Comparison of ENCODE assay signal across 10 cellular contexts in genomic region chr5:51960617-51961115, GRCh38.
DNase-seq lines count a peak whose midpoint lies in the region; ATAC-seq and TF ChIP-seq lines count a peak whose summit lies in the region.
"Had no signal": no experiment of that assay in that cellular context is flagged by ENCODE, and none has a peak within 500 bp of the region (broad histone marks: within the 10 kb centered on the region; RNA-seq: fewer than 3 reads in every experiment).

No MANE protein-coding gene starts in this region.

- no peaks in the 10 kb centered on the region for H3K27me3 Mint-ChIP-seq in nephron (ENCODE audit: low read depth)
- no peaks in the 10 kb centered on the region for H3K27me3 Mint-ChIP-seq in T-helper 2 cell treated with Interferon-gamma antibody and Interleukin-4, amounts not matched to agents 5 μg/mL and 100 μg/mL, for 36 hours (ENCODE audit: low read depth)

- no peaks in the 10 kb centered on the region for H3K27me3 ChIP-seq in tibial nerve
- H3K27me3 ChIP-seq: gastroesophageal sphincter had no signal

- TF ChIP-seq EP300 in tibial nerve (IDR thresholded peaks at IDR 0.05): no peak

- no peaks in the 10 kb centered on the region for H3K4me1 Mint-ChIP-seq in nephron
- H3K4me1 Mint-ChIP-seq in T-helper 2 cell treated with Interferon-gamma antibody and Interleukin-4, amounts not matched to agents 5 μg/mL and 100 μg/mL, for 36 hours (ENCODE audit: low read depth): no peaks in the 10 kb centered on the region

- TF ChIP-seq CTCF in GM10266 (IDR thresholded peaks at IDR 0.05; ENCODE audit: control insufficient read depth, insufficient read depth, low read depth, missing control alignments): peak; percentile 41
- no peak for TF ChIP-seq CTCF in NB4 (IDR thresholded peaks at IDR 0.05; ENCODE audit: low read depth, low read length)
- peak; percentile 51 to 67 (median 62) for TF ChIP-seq CTCF in nephron (IDR thresholded peaks at IDR 0.05; ENCODE audit: unreplicated experiment in 3 of 3)
- peak in 1 of 5 experiments; percentile 31 for TF ChIP-seq CTCF in tibial nerve (IDR thresholded peaks at IDR 0.05)

- DNase-seq in GM10266 (ENCODE audit: extremely low spot score): no peak
- peak; percentile 15 for DNase-seq in NB4 (ENCODE audit: low read depth)
- peak; percentile 3 for DNase-seq in amniotic epithelial cell (ENCODE audit: low read depth)
- DNase-seq in tibial nerve (ENCODE audit: low spot score in 2 of 2): no peak
- DNase-seq in stimulated activated CD4-positive, alpha-beta T cell treated with anti-CD3 and anti-CD28 coated beads, Interleukin-4, amount 100 ng/mL, for 24 hours: no peak
- DNase-seq in T-helper 2 cell treated with Interferon-gamma antibody and Interleukin-4, amounts not matched to agents 5 μg/mL and 100 μg/mL, for 36 hours (ENCODE audit: low spot score): no peak

- no peak overlapping the region for H3K27ac ChIP-seq in tibial nerve
- H3K27ac ChIP-seq: gastroesophageal sphincter had no signal

- no peak overlapping the region for H3K27ac Mint-ChIP-seq in nephron
- no peak overlapping the region for H3K27ac Mint-ChIP-seq in T-helper 2 cell treated with Interferon-gamma antibody and Interleukin-4, amounts not matched to agents 5 μg/mL and 100 μg/mL, for 36 hours

- H3K36me3 ChIP-seq in tibial nerve: no peaks in the 10 kb centered on the region
- H3K36me3 ChIP-seq: gastroesophageal sphincter had no signal

- no peaks in the 10 kb centered on the region for H3K36me3 Mint-ChIP-seq in nephron (ENCODE audit: low read depth)
- H3K36me3 Mint-ChIP-seq in T-helper 2 cell treated with Interferon-gamma antibody and Interleukin-4, amounts not matched to agents 5 μg/mL and 100 μg/mL, for 36 hours (ENCODE audit: low read depth): no peaks in the 10 kb centered on the region

- no peaks in the 10 kb centered on the region for H3K9me3 ChIP-seq in tibial nerve
- H3K9me3 ChIP-seq: gastroesophageal sphincter had no signal

- no peak for ATAC-seq in HG02973 (IDR thresholded peaks at IDR 0.05; ENCODE audit: unreplicated experiment)
- ATAC-seq: gastroesophageal sphincter, K562 had no signal

- TF ChIP-seq POLR2A in NB4 (IDR thresholded peaks at IDR 0.05; ENCODE audit: extremely low read depth, insufficient read length) (no peak), tibial nerve (IDR thresholded peaks at IDR 0.05) (no peak)

- H3K4me3 Mint-ChIP-seq in nephron: no peak overlapping the region
- H3K4me3 Mint-ChIP-seq in T-helper 2 cell treated with Interferon-gamma antibody and Interleukin-4, amounts not matched to agents 5 μg/mL and 100 μg/mL, for 36 hours: no peak overlapping the region

- H3K9me3 Mint-ChIP-seq in nephron: peaks cover 3% of the 10 kb centered on the region
- peaks cover 4% of the 10 kb centered on the region for H3K9me3 Mint-ChIP-seq in T-helper 2 cell treated with Interferon-gamma antibody and Interleukin-4, amounts not matched to agents 5 μg/mL and 100 μg/mL, for 36 hours

- WGBS in tibial nerve, 2 donors: 44 to 50% methylated on average over 2 of the region's 2 CpGs

- H3K4me3 ChIP-seq in NB4 (ENCODE audit: low read depth, low read length): no peak overlapping the region
- H3K4me3 ChIP-seq in tibial nerve: no peak overlapping the region
- H3K4me3 ChIP-seq: gastroesophageal sphincter, K562 had no signal

- H3K4me1 ChIP-seq in tibial nerve: no peaks in the 10 kb centered on the region
- H3K4me1 ChIP-seq: gastroesophageal sphincter had no signal

Comparison
In these comparisons a context has a peak if more than half of its experiments do, and no peak if none do; other contexts are left out.
1. DNase-seq: peak in NB4 (single experiment) and amniotic epithelial cell (single experiment); none in GM10266 (single experiment), tibial nerve (0 of 2), stimulated activated CD4-positive, alpha-beta T cell treated with anti-CD3 and anti-CD28 coated beads, Interleukin-4, amount 100 ng/mL, for 24 hours (single experiment) and T-helper 2 cell treated with Interferon-gamma antibody and Interleukin-4, amounts not matched to agents 5 μg/mL and 100 μg/mL, for 36 hours (single experiment).